In the genomic region with DNA sequence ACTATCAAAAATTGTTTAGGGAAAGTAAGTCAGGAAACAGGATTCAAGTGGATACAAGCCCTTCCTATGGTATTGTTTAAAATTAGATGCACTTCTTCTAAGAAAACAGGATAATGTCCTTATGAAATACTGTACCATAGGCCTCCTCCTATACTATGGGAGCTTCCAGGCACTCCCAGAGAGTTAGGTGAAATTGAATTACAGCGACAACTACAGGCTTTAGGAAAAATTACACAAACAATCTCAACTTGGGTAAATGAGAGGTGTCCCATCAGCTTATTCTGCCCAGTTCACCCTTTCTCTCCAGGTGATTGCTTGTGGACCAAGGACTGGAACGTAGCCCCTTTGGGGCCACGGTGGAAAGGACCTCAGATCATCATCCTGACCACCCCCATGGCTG, we compare ENCODE assay signal across 1 cellular context.
TF ChIP-seq lines count a peak whose summit lies in the region.

No MANE protein-coding gene starts in this region.

TF ChIP-seq in GM23338, 12 proteins besides CTCF, POLR2A, EP300 and RAD21 (continued from another document):
- TF ChIP-seq ZNF462 (CRISPR knock-in tag; IDR thresholded peaks at IDR 0.05) (no peak), STAT1 (IDR thresholded peaks at IDR 0.05; ENCODE audit: unreplicated experiment) (no peak), NANOG (IDR thresholded peaks at IDR 0.05; ENCODE audit: borderline replicate concordance) (no peak), POLR2AphosphoS5 (IDR thresholded peaks at IDR 0.05; ENCODE audit: low read depth) (no peak), REST (IDR thresholded peaks at IDR 0.05; ENCODE audit: unreplicated experiment) (no peak), ZNF114 (CRISPR knock-in tag; IDR thresholded peaks at IDR 0.05) (no peak), EZH2 (IDR thresholded peaks at IDR 0.05; ENCODE audit: low read depth, unreplicated experiment) (no peak), EZH2phosphoT487 (IDR thresholded peaks at IDR 0.05; ENCODE audit: unreplicated experiment) (no peak), JUNB (IDR thresholded peaks at IDR 0.05; ENCODE audit: unreplicated experiment) (no peak), CREB1 (CRISPR knock-in tag; IDR thresholded peaks at IDR 0.05; ENCODE audit: low read depth) (no peak)
- TF ChIP-seq, protein P1, sequence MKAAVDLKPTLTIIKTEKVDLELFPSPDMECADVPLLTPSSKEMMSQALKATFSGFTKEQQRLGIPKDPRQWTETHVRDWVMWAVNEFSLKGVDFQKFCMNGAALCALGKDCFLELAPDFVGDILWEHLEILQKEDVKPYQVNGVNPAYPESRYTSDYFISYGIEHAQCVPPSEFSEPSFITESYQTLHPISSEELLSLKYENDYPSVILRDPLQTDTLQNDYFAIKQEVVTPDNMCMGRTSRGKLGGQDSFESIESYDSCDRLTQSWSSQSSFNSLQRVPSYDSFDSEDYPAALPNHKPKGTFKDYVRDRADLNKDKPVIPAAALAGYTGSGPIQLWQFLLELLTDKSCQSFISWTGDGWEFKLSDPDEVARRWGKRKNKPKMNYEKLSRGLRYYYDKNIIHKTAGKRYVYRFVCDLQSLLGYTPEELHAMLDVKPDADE (IDR thresholded peaks at IDR 0.05): no peak
TF ChIP-seq in GM23338: peak in this region for 0.
